ENCODE assay signal across 11 cellular contexts in the genomic region with DNA sequence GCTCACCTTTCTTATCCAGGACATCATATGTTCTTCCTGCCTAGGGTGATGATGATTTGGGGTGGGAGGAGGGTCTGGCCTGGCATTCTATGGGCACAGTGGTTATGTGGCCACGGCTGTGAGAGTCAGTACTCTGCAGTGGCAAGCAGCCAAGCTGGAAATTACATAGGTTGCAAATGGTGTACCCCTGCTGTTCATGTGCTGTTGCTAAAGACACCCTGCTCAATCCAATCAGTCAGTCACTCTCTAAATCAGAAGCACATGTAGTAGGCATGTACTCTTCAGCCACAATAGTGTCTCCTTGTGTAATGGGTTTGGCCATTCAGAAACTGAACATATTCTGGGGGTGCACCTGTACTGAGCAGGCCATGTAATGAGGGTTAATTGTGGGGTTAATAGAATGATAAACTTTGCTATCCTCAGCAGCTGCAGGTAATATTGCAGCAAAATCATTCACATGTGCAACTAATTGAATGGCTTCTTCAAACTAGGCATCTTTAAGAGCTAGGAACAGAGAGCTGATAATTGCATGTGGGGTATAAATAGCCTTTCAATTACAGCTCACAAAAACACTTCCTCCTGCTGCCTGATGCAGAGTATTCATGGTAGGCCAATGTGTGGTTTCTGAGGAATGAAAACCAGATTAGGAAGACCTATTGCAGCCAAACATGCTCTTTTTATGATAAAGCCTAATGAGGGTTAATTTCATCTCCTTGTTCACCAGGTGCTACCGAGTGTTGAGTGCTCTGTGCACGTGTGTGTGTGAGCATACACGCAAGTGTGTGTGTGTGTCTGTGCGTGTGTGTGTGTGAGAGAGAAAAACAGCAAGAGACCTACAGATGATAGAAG.
A peak's percentile ranks its signal among the peaks of the same experiment; 100 is the strongest.
DNase-seq lines count a peak whose midpoint lies in the region; ATAC-seq and TF ChIP-seq lines count a peak whose summit lies in the region.
"Had no signal": no experiment of that assay in that cellular context is flagged by ENCODE, and none has a peak within 500 bp of the region (broad histone marks: within the 10 kb centered on the region; RNA-seq: fewer than 3 reads in every experiment).

No MANE protein-coding gene starts in this region.

- no peak overlapping the region for H2AFZ ChIP-seq in osteoblast (ENCODE audit: low read length)

- H3K27me3 ChIP-seq in osteoblast (ENCODE audit: insufficient read depth, low read length) (no peaks in the 10 kb centered on the region), ascending aorta (no peaks in the 10 kb centered on the region)
- H3K27me3 ChIP-seq: sigmoid colon had no signal

- intact Hi-C loops in ascending aorta (cut with DNase I): no loop called here
- intact Hi-C loops in activated T-helper 2 cell treated with anti-CD3 and anti-CD28 coated beads, Interferon-gamma antibody, Interleukin-2, Interleukin-4, amounts not matched to agents 10 μg/mL and 5 μg/mL and 100 μg/mL, durations not matched to agents 14 hours and 24 hours and 36 hours (cut with micrococcal nuclease): no loop called here

- H3K27me3 Mint-ChIP-seq in activated T-helper 2 cell treated with anti-CD3 and anti-CD28 coated beads, Interferon-gamma antibody, Interleukin-2, Interleukin-4, amounts not matched to agents 10 μg/mL and 5 μg/mL and 100 μg/mL, durations not matched to agents 14 hours and 24 hours and 36 hours (ENCODE audit: low read depth): no peaks in the 10 kb centered on the region
- H3K27me3 Mint-ChIP-seq: activated B cell treated with CpG ODN at 0.5 μM for 24 hours had no signal

- peak; percentile 74 for DNase-seq in EH (ENCODE audit: low read depth)
- DNase-seq in NCI-H128 (lab: John Stamatoyannopoulos, UW; ENCODE audit: unreplicated experiment): peak; percentile 54
- no peak for DNase-seq in osteoblast (ENCODE audit: insufficient read length, low spot score, missing footprints)
- DNase-seq in NCI-H146 (lab: John Stamatoyannopoulos, UW): no peak
- no peak for DNase-seq in ascending aorta (ENCODE audit: low spot score in 2 of 2)
- no peak for DNase-seq in activated T-helper 2 cell treated with anti-CD3 and anti-CD28 coated beads, Interferon-gamma antibody, Interleukin-2, Interleukin-4, amounts not matched to agents 10 μg/mL and 5 μg/mL and 100 μg/mL, durations not matched to agents 14 hours and 24 hours and 36 hours (ENCODE audit: low spot score)
- DNase-seq: activated B cell treated with CpG ODN at 0.5 μM for 24 hours, Caco-2, NCI-H774, sigmoid colon had no signal

- H3K27ac ChIP-seq in osteoblast (ENCODE audit: low read depth, low read length): peak overlapping the region; percentile 7
- H3K27ac ChIP-seq in ascending aorta: no peak overlapping the region

- H3K36me3 ChIP-seq in osteoblast (ENCODE audit: insufficient read depth, low read length) (no peaks in the 10 kb centered on the region), ascending aorta (no peaks in the 10 kb centered on the region)
- H3K36me3 ChIP-seq: sigmoid colon had no signal

- H3K27ac Mint-ChIP-seq in activated T-helper 2 cell treated with anti-CD3 and anti-CD28 coated beads, Interferon-gamma antibody, Interleukin-2, Interleukin-4, amounts not matched to agents 10 μg/mL and 5 μg/mL and 100 μg/mL, durations not matched to agents 14 hours and 24 hours and 36 hours: no peak overlapping the region
- H3K27ac Mint-ChIP-seq: activated B cell treated with CpG ODN at 0.5 μM for 24 hours had no signal

- peak; percentile 54 for ATAC-seq in SK-N-SH treated with all-trans-retinoic acid at 6 μM for 48 hours

- H3K4me1 ChIP-seq in osteoblast (ENCODE audit: insufficient read depth, low read length) (peaks cover 35% of the 10 kb centered on the region), ascending aorta (peaks cover 0 to 2% of the 10 kb centered on the region in 2 donors)

- H3K36me3 Mint-ChIP-seq in activated T-helper 2 cell treated with anti-CD3 and anti-CD28 coated beads, Interferon-gamma antibody, Interleukin-2, Interleukin-4, amounts not matched to agents 10 μg/mL and 5 μg/mL and 100 μg/mL, durations not matched to agents 14 hours and 24 hours and 36 hours (ENCODE audit: low read depth): no peaks in the 10 kb centered on the region

- H3K4me3 Mint-ChIP-seq in activated T-helper 2 cell treated with anti-CD3 and anti-CD28 coated beads, Interferon-gamma antibody, Interleukin-2, Interleukin-4, amounts not matched to agents 10 μg/mL and 5 μg/mL and 100 μg/mL, durations not matched to agents 14 hours and 24 hours and 36 hours (ENCODE audit: low read depth): no peak overlapping the region
- H3K4me3 Mint-ChIP-seq: activated B cell treated with CpG ODN at 0.5 μM for 24 hours had no signal

- peak overlapping the region; percentile 42 for H3K4me2 ChIP-seq in osteoblast (ENCODE audit: insufficient read depth, low read length)

- no peak for TF ChIP-seq CTCF in osteoblast (IDR thresholded peaks at IDR 0.05; ENCODE audit: extremely low read depth, low read depth, low read length)
- TF ChIP-seq CTCF in ascending aorta (IDR thresholded peaks at IDR 0.05): no peak

- no peak overlapping the region for H3K4me3 ChIP-seq in osteoblast (ENCODE audit: insufficient read depth, low read length)
- H3K4me3 ChIP-seq in ascending aorta: no peak overlapping the region
- H3K4me3 ChIP-seq: sigmoid colon had no signal

- no peaks in the 10 kb centered on the region for H3K4me1 Mint-ChIP-seq in activated T-helper 2 cell treated with anti-CD3 and anti-CD28 coated beads, Interferon-gamma antibody, Interleukin-2, Interleukin-4, amounts not matched to agents 10 μg/mL and 5 μg/mL and 100 μg/mL, durations not matched to agents 14 hours and 24 hours and 36 hours (ENCODE audit: low read depth)
- H3K4me1 Mint-ChIP-seq: activated B cell treated with CpG ODN at 0.5 μM for 24 hours had no signal

- H3K9me3 ChIP-seq in osteoblast (ENCODE audit: low read depth, low read length): no peaks in the 10 kb centered on the region
- no peaks in the 10 kb centered on the region for H3K9me3 ChIP-seq in ascending aorta
- H3K9me3 ChIP-seq: Caco-2, sigmoid colon had no signal

- peaks cover 36% of the 10 kb centered on the region for H3K9me3 Mint-ChIP-seq in activated T-helper 2 cell treated with anti-CD3 and anti-CD28 coated beads, Interferon-gamma antibody, Interleukin-2, Interleukin-4, amounts not matched to agents 10 μg/mL and 5 μg/mL and 100 μg/mL, durations not matched to agents 14 hours and 24 hours and 36 hours
- H3K9me3 Mint-ChIP-seq: activated B cell treated with CpG ODN at 0.5 μM for 24 hours had no signal

- H4K20me1 ChIP-seq in osteoblast (ENCODE audit: insufficient read depth, low read length): no peaks in the 10 kb centered on the region

- H3K79me2 ChIP-seq in osteoblast (ENCODE audit: insufficient read depth, low read length): no peaks in the 10 kb centered on the region

TF ChIP-seq in SK-N-SH treated with all-trans-retinoic acid at 6 μM for 48 hours, 23 proteins besides CTCF, POLR2A, EP300 and RAD21:
- no peak for TF ChIP-seq ARNTL (CRISPR knock-in tag; IDR thresholded peaks at IDR 0.05; ENCODE audit: borderline replicate concordance, low read depth)
- no peak for TF ChIP-seq ZNF8 (CRISPR knock-in tag; IDR thresholded peaks at IDR 0.05)
- TF ChIP-seq ZNF70 (CRISPR knock-in tag; IDR thresholded peaks at IDR 0.05): no peak
- no peak for TF ChIP-seq PPARA (CRISPR knock-in tag; IDR thresholded peaks at IDR 0.05; ENCODE audit: borderline replicate concordance)
- TF ChIP-seq ZC3H10 (CRISPR knock-in tag; IDR thresholded peaks at IDR 0.05): no peak
- TF ChIP-seq ZFP3 (CRISPR knock-in tag; IDR thresholded peaks at IDR 0.05): no peak
- TF ChIP-seq BACH2 (CRISPR knock-in tag; IDR thresholded peaks at IDR 0.05; ENCODE audit: borderline replicate concordance): no peak

Comparison
In these comparisons a context has a peak if more than half of its experiments do, and no peak if none do; other contexts are left out.
1. DNase-seq: peak in EH (single experiment) and NCI-H128 (single experiment); none in osteoblast (single experiment), NCI-H146 (single experiment), ascending aorta (0 of 2) and activated T-helper 2 cell treated with anti-CD3 and anti-CD28 coated beads, Interferon-gamma antibody, Interleukin-2, Interleukin-4, amounts not matched to agents 10 μg/mL and 5 μg/mL and 100 μg/mL, durations not matched to agents 14 hours and 24 hours and 36 hours (single experiment).